1 cellular context compared by ENCODE assay signal in genomic region chr10:91797874-91798735, GRCh38.
TF ChIP-seq lines count a peak whose summit lies in the region.

TNKS2 (plus strand) TSS chr10:91798426; CDS start chr10:91798691, 265 bp downstream.

TF ChIP-seq in SK-N-SH, 30 proteins besides CTCF, POLR2A, EP300 and RAD21 (continued from another document):
- peak; percentile 85 for TF ChIP-seq USF2 (IDR thresholded peaks at IDR 0.05; ENCODE audit: borderline replicate concordance, low read depth, low read length)
- peak; percentile 95 for TF ChIP-seq MAX (IDR thresholded peaks at IDR 0.05; ENCODE audit: low read depth)
- peak; percentile 78 for TF ChIP-seq MXI1 (IDR thresholded peaks at IDR 0.05; ENCODE audit: low read depth, low read length)
- no peak for TF ChIP-seq RXRA (IDR thresholded peaks at IDR 0.05; ENCODE audit: borderline replicate concordance, low read depth)
- no peak for TF ChIP-seq SMC3 (IDR thresholded peaks at IDR 0.05; ENCODE audit: low read depth, low read length)
- 0 out of 2 replicates have a peak, but pooled peaks have one; percentile 10 for TF ChIP-seq PBX3 (IDR thresholded peaks at IDR 0.05)
- TF ChIP-seq IRF3 (IDR thresholded peaks at IDR 0.05; ENCODE audit: low read depth, low read length) = no peak
- no peak for TF ChIP-seq TEAD4 (IDR thresholded peaks at IDR 0.05; ENCODE audit: borderline replicate concordance, insufficient read depth)
